ENCODE assay signal across 11 cellular contexts in genomic region chr16:4327386-4327781, GRCh38. TPM values are rescaled to one million over a fixed set of nuclear protein-coding genes. Genes with fewer than 3 reads are reported as not detected.
A peak's percentile ranks its signal among the peaks of the same experiment; 100 is the strongest.
DNase-seq lines count a peak whose midpoint lies in the region; ATAC-seq and TF ChIP-seq lines count a peak whose summit lies in the region.
"Had no signal": no experiment of that assay in that cellular context is flagged by ENCODE, and none has a peak within 500 bp of the region (broad histone marks: within the 10 kb centered on the region; RNA-seq: fewer than 3 reads in every experiment).

No MANE protein-coding gene starts in this region.

- TF ChIP-seq EP300 in upper lobe of left lung (IDR thresholded peaks at IDR 0.05), result no peak

- TF ChIP-seq CTCF in natural killer cell (IDR thresholded peaks at IDR 0.05) (no peak), upper lobe of left lung (IDR thresholded peaks at IDR 0.05) (no peak)

- peaks cover 16% of the 10 kb centered on the region for H3K4me1 ChIP-seq in ectodermal cell (ENCODE audit: control insufficient read depth, insufficient read depth, low read length)
- peaks cover 80 to 85% (median 82%) of the 10 kb centered on the region in 4 donors for H3K4me1 ChIP-seq in upper lobe of left lung

- TF ChIP-seq POLR2A in upper lobe of left lung (IDR thresholded peaks at IDR 0.05), result no peak

- peak; percentile 43 for DNase-seq in activated naive CD8-positive, alpha-beta T cell treated with anti-CD3 and anti-CD28 coated beads, Interleukin-2, amount 10 ng/mL, durations not matched to agents 7 days and 5 days
- DNase-seq in activated naive CD8-positive, alpha-beta T cell treated with anti-CD3 and anti-CD28 coated beads for 36 hours, result no peak
- DNase-seq in natural killer cell (no peak), upper lobe of left lung (no peak), MV-4-11 (lab: John Stamatoyannopoulos, UW) (no peak), NCI-H748 treated with DMSO at 0.1 percent for 48 hours (lab: John Stamatoyannopoulos, UW) (no peak)
- no peak for DNase-seq in activated naive CD4-positive, alpha-beta T cell (lab: John Stamatoyannopoulos, UW)
- DNase-seq: activated T-cell treated with anti-CD3 and anti-CD28 coated beads for 4 hours, GOT3 had no signal

- no peaks in the 10 kb centered on the region for H3K9me3 ChIP-seq in ectodermal cell (ENCODE audit: control insufficient read depth, low read length)
- H3K9me3 ChIP-seq in upper lobe of left lung, result no peaks in the 10 kb centered on the region

- ATAC-seq in activated naive CD8-positive, alpha-beta T cell treated with anti-CD3 and anti-CD28 coated beads, Interleukin-2, amount 10 ng/mL, durations not matched to agents 7 days and 5 days (ENCODE audit: low read depth), result peak; percentile 5
- ATAC-seq in natural killer cell, result peak in 1 of 3 donors; percentile 2
- ATAC-seq in upper lobe of left lung (ENCODE audit: low FRiP score in 2 of 2), result no peak

- POLR2A ChIA-PET in activated naive CD8-positive, alpha-beta T cell treated with anti-CD3 and anti-CD28 coated beads, Interleukin-2, amount 10 ng/mL, durations not matched to agents 7 days and 5 days (lab: Charles Lee), result interaction anchor here (1.1 to 1.9 kb wide), 6 partner anchors 17 to 56 kb away, joined by 3 to 10 read pairs (median 6); partner anchors contain the start of gene TFAP4

- H3K4me3 ChIP-seq in ectodermal cell (ENCODE audit: insufficient read depth, low read depth, low read length) (peak overlapping the region; percentile 16), upper lobe of left lung (peak overlapping the region in 3 of 4 donors; percentile 40 to 46 (median 46))

- no peaks in the 10 kb centered on the region for H3K27me3 ChIP-seq in ectodermal cell (ENCODE audit: control insufficient read depth, insufficient read depth, low read length, poor library complexity, severe bottlenecking)
- no peaks in the 10 kb centered on the region for H3K27me3 ChIP-seq in upper lobe of left lung

- H3K4me1 Mint-ChIP-seq in activated naive CD8-positive, alpha-beta T cell treated with anti-CD3 and anti-CD28 coated beads, Interleukin-2, amount 10 ng/mL, durations not matched to agents 7 days and 5 days, result no peaks in the 10 kb centered on the region
- H3K4me1 Mint-ChIP-seq in activated naive CD8-positive, alpha-beta T cell treated with anti-CD3 and anti-CD28 coated beads for 36 hours, result peaks cover 4% of the 10 kb centered on the region
- H3K4me1 Mint-ChIP-seq in natural killer cell, result peaks cover 0 to 5% of the 10 kb centered on the region in 2 donors

- H3K27ac Mint-ChIP-seq in activated naive CD8-positive, alpha-beta T cell treated with anti-CD3 and anti-CD28 coated beads, Interleukin-2, amount 10 ng/mL, durations not matched to agents 7 days and 5 days, result no peak overlapping the region
- H3K27ac Mint-ChIP-seq in activated naive CD8-positive, alpha-beta T cell treated with anti-CD3 and anti-CD28 coated beads for 36 hours, result no peak overlapping the region
- H3K27ac Mint-ChIP-seq in natural killer cell, result no peak overlapping the region

- peaks cover 9% of the 10 kb centered on the region for H3K27me3 Mint-ChIP-seq in activated naive CD8-positive, alpha-beta T cell treated with anti-CD3 and anti-CD28 coated beads, Interleukin-2, amount 10 ng/mL, durations not matched to agents 7 days and 5 days
- H3K27me3 Mint-ChIP-seq in activated naive CD8-positive, alpha-beta T cell treated with anti-CD3 and anti-CD28 coated beads for 36 hours, result no peaks in the 10 kb centered on the region
- H3K27me3 Mint-ChIP-seq in natural killer cell (ENCODE audit: low read depth in 2 of 2), result peaks cover 0 to 4% of the 10 kb centered on the region in 2 donors

- H3K36me3 Mint-ChIP-seq in activated naive CD8-positive, alpha-beta T cell treated with anti-CD3 and anti-CD28 coated beads, Interleukin-2, amount 10 ng/mL, durations not matched to agents 7 days and 5 days, result no peaks in the 10 kb centered on the region
- no peaks in the 10 kb centered on the region for H3K36me3 Mint-ChIP-seq in activated naive CD8-positive, alpha-beta T cell treated with anti-CD3 and anti-CD28 coated beads for 36 hours
- H3K36me3 Mint-ChIP-seq in natural killer cell, result no peaks in the 10 kb centered on the region

- no peak overlapping the region for H3K27ac ChIP-seq in ectodermal cell (ENCODE audit: insufficient read depth, low read depth, low read length, poor library complexity, severe bottlenecking)
- H3K27ac ChIP-seq in upper lobe of left lung, result peak overlapping the region; percentile 75 to 96 (median 90)

- intact Hi-C loops in natural killer cell (cut with micrococcal nuclease), result no loop called here

- no peak overlapping the region for H3K4me3 Mint-ChIP-seq in activated naive CD8-positive, alpha-beta T cell treated with anti-CD3 and anti-CD28 coated beads, Interleukin-2, amount 10 ng/mL, durations not matched to agents 7 days and 5 days
- H3K4me3 Mint-ChIP-seq in activated naive CD8-positive, alpha-beta T cell treated with anti-CD3 and anti-CD28 coated beads for 36 hours, result no peak overlapping the region
- H3K4me3 Mint-ChIP-seq in natural killer cell, result peak overlapping the region; percentile 64

- H3K36me3 ChIP-seq in ectodermal cell (ENCODE audit: control insufficient read depth, insufficient read depth, low read length) (no peaks in the 10 kb centered on the region), upper lobe of left lung (peaks cover 0 to 4% (median 3%) of the 10 kb centered on the region in 4 donors)

- H3K9me3 Mint-ChIP-seq in activated naive CD8-positive, alpha-beta T cell treated with anti-CD3 and anti-CD28 coated beads, Interleukin-2, amount 10 ng/mL, durations not matched to agents 7 days and 5 days, result no peaks in the 10 kb centered on the region
- H3K9me3 Mint-ChIP-seq in activated naive CD8-positive, alpha-beta T cell treated with anti-CD3 and anti-CD28 coated beads for 36 hours, result no peaks in the 10 kb centered on the region
- no peaks in the 10 kb centered on the region for H3K9me3 Mint-ChIP-seq in natural killer cell

- 3 to 5% methylated on average over 33 of the region's 33 CpGs for WGBS in ectodermal cell, 2 experiments
- WGBS in upper lobe of left lung, 2 donors, result 10% methylated on average over 9 of the region's 33 CpGs; no CpG with 5 or more reads in 1 of the 2 donors

RNA-seq across cellular contexts. Expression of gene GLIS2, which starts 11.5 kb away (rescaled TPM):
- total RNA-seq in activated naive CD8-positive, alpha-beta T cell treated with anti-CD3 and anti-CD28 coated beads, Interleukin-2, amount 10 ng/mL, durations not matched to agents 7 days and 5 days, result under 1 TPM; 0.14 TPM
- under 1 TPM; 0.08 to 0.16 TPM for total RNA-seq in activated naive CD8-positive, alpha-beta T cell treated with anti-CD3 and anti-CD28 coated beads for 36 hours
- polyA plus RNA-seq in ectodermal cell (2013, experiment 1 of 4), result 10.6 TPM
- polyA plus RNA-seq in ectodermal cell (2013, experiment 2 of 4), result 10.8 TPM
- 9.1 TPM for polyA plus RNA-seq in ectodermal cell (2013, experiment 3 of 4)
- polyA plus RNA-seq in ectodermal cell (2013, experiment 4 of 4), result 10.0 TPM
- total RNA-seq in natural killer cell (under 1 TPM in 2 of 3 donors, not detected in 1; 0.05 to 0.35 TPM), upper lobe of left lung (10 to 100 TPM; 10.5 to 35.2 (median 22.6) TPM)

RNA-seq across cellular contexts. Expression of gene PAM16, which starts 23.7 kb away (rescaled TPM):
- total RNA-seq in activated naive CD8-positive, alpha-beta T cell treated with anti-CD3 and anti-CD28 coated beads, Interleukin-2, amount 10 ng/mL, durations not matched to agents 7 days and 5 days, result 10 to 100 TPM; 42.5 to 50.0 TPM
- 10 to 100 TPM; 73.0 to 73.9 TPM for total RNA-seq in activated naive CD8-positive, alpha-beta T cell treated with anti-CD3 and anti-CD28 coated beads for 36 hours
- 40.9 TPM for polyA plus RNA-seq in ectodermal cell (2013, experiment 1 of 4)
- polyA plus RNA-seq in ectodermal cell (2013, experiment 2 of 4), result 41.8 TPM
- 46.4 TPM for polyA plus RNA-seq in ectodermal cell (2013, experiment 3 of 4)
- polyA plus RNA-seq in ectodermal cell (2013, experiment 4 of 4), result 47.3 TPM
- total RNA-seq in natural killer cell (10 to 100 TPM; 29.4 to 42.7 (median 39.0) TPM), upper lobe of left lung (10 to 100 TPM; 45.5 to 71.8 (median 62.6) TPM)

RNA-seq across cellular contexts. Expression of gene VASN, which starts 44.3 kb away (rescaled TPM):
- under 1 TPM; 0.11 to 0.20 TPM for total RNA-seq in activated naive CD8-positive, alpha-beta T cell treated with anti-CD3 and anti-CD28 coated beads, Interleukin-2, amount 10 ng/mL, durations not matched to agents 7 days and 5 days
- under 1 TPM in 1 of 2 experiments, not detected in 1; 0.08 TPM for total RNA-seq in activated naive CD8-positive, alpha-beta T cell treated with anti-CD3 and anti-CD28 coated beads for 36 hours
- 16.2 TPM for polyA plus RNA-seq in ectodermal cell (2013, experiment 1 of 4)
- 13.3 TPM for polyA plus RNA-seq in ectodermal cell (2013, experiment 2 of 4)
- polyA plus RNA-seq in ectodermal cell (2013, experiment 3 of 4), result 14.9 TPM
- 16.3 TPM for polyA plus RNA-seq in ectodermal cell (2013, experiment 4 of 4)
- under 1 TPM; 0.35 to 0.93 (median 0.78) TPM for total RNA-seq in natural killer cell
- 10 to 100 TPM; 11.4 to 40.6 (median 30.2) TPM for total RNA-seq in upper lobe of left lung
- total RNA-seq: T-helper 2 cell treated with Interferon-gamma antibody and Interleukin-4, amounts not matched to agents 100 ng/mL and 5 ng/mL, for 36 hours had no signal

RNA-seq across cellular contexts. Expression of gene TFAP4, which starts 54.6 kb away (rescaled TPM):
- total RNA-seq in activated naive CD8-positive, alpha-beta T cell treated with anti-CD3 and anti-CD28 coated beads, Interleukin-2, amount 10 ng/mL, durations not matched to agents 7 days and 5 days, result 10 to 100 TPM; 20.6 to 23.2 TPM
- 10 to 100 TPM; 44.2 to 44.9 TPM for total RNA-seq in activated naive CD8-positive, alpha-beta T cell treated with anti-CD3 and anti-CD28 coated beads for 36 hours
- polyA plus RNA-seq in ectodermal cell (2013, experiment 1 of 4), result 34.6 TPM
- polyA plus RNA-seq in ectodermal cell (2013, experiment 2 of 4), result 28.0 TPM
- polyA plus RNA-seq in ectodermal cell (2013, experiment 3 of 4), result 25.0 TPM
- 25.2 TPM for polyA plus RNA-seq in ectodermal cell (2013, experiment 4 of 4)
- total RNA-seq in natural killer cell (1 to 10 TPM; 6.5 to 9.6 (median 8.9) TPM), upper lobe of left lung (10 to 100 TPM in 3 of 6 donors, 1 to 10 TPM in 3; 3.7 to 24.1 (median 8.9) TPM)

Comparison
In these comparisons a context has a peak if more than half of its experiments do, and no peak if none do; other contexts are left out.
1. RNA of gene GLIS2, which starts 11.5 kb away (total RNA-seq): 10.5 to 35.2 TPM in upper lobe of left lung; 0.08 to 0.16 TPM in activated naive CD8-positive, alpha-beta T cell treated with anti-CD3 and anti-CD28 coated beads for 36 hours, 0.14 TPM in activated naive CD8-positive, alpha-beta T cell treated with anti-CD3 and anti-CD28 coated beads, Interleukin-2, amount 10 ng/mL, durations not matched to agents 7 days and 5 days and 0.05 to 0.35 TPM in natural killer cell; every median in the first group is over 4 times any median in the second.
2. RNA of gene VASN, which starts 44.3 kb away (total RNA-seq): 11.4 to 40.6 TPM in upper lobe of left lung; 0.35 to 0.93 TPM in natural killer cell, 0.11 to 0.20 TPM in activated naive CD8-positive, alpha-beta T cell treated with anti-CD3 and anti-CD28 coated beads, Interleukin-2, amount 10 ng/mL, durations not matched to agents 7 days and 5 days and 0.08 TPM in activated naive CD8-positive, alpha-beta T cell treated with anti-CD3 and anti-CD28 coated beads for 36 hours; every median in the first group is over 4 times any median in the second.